In genomic region chr16:68250951-68251350, GRCh38 we compare ENCODE assay signal across 23 cellular contexts. TPM values are rescaled to one million over a fixed set of nuclear protein-coding genes. Genes with fewer than 3 reads are reported as not detected.
DNase-seq lines count a peak whose midpoint lies in the region; ATAC-seq and TF ChIP-seq lines count a peak whose summit lies in the region.
"Had no signal": no experiment of that assay in that cellular context is flagged by ENCODE, and none has a peak within 500 bp of the region (broad histone marks: within the 10 kb centered on the region; RNA-seq: fewer than 3 reads in every experiment).

No MANE protein-coding gene starts in this region.

- intact Hi-C loops in sigmoid colon (cut with DNase I): no loop called here

- H3K9me3 ChIP-seq in BLaER1 (no peaks in the 10 kb centered on the region), DOHH2 (ENCODE audit: control insufficient read depth, insufficient read depth, low read length) (no peaks in the 10 kb centered on the region), sigmoid colon (no peaks in the 10 kb centered on the region)
- H3K9me3 ChIP-seq: Caco-2, MG63, SJSA1 had no signal

- H3K9me2 ChIP-seq in DOHH2 (replicated peaks; ENCODE audit: control insufficient read depth, low read length): no peaks in the 10 kb centered on the region

- 85 to 91% methylated on average over 6 of the region's 6 CpGs for WGBS in sigmoid colon, 2 donors

- H3K36me3 ChIP-seq in BLaER1: peaks cover 60% of the 10 kb centered on the region
- H3K36me3 ChIP-seq in DOHH2 (ENCODE audit: control insufficient read depth, low read length): peaks cover 7% of the 10 kb centered on the region
- peaks cover 8 to 66% (median 22%) of the 10 kb centered on the region in 4 donors for H3K36me3 ChIP-seq in sigmoid colon
- H3K36me3 ChIP-seq: MG63 had no signal

- H3K79me2 ChIP-seq in DOHH2 (ENCODE audit: control insufficient read depth, low read length): no peaks in the 10 kb centered on the region

- H3F3A ChIP-seq in DOHH2 (ENCODE audit: control insufficient read depth, insufficient read depth): no peaks in the 10 kb centered on the region

- ATAC-seq in HG02798 (IDR thresholded peaks at IDR 0.05; ENCODE audit: poor library complexity, unreplicated experiment) (no peak), GM18517 (IDR thresholded peaks at IDR 0.05; ENCODE audit: unreplicated experiment) (no peak)

- H3K27me3 ChIP-seq in BLaER1: no peaks in the 10 kb centered on the region
- H3K27me3 ChIP-seq in DOHH2 (ENCODE audit: control insufficient read depth, low read length): no peaks in the 10 kb centered on the region
- H3K27me3 ChIP-seq in sigmoid colon: no peaks in the 10 kb centered on the region
- H3K27me3 ChIP-seq: MG63, SJSA1 had no signal

- no peak for TF ChIP-seq EP300 in sigmoid colon (IDR thresholded peaks at IDR 0.05)

- H3K4me1 ChIP-seq in BLaER1: peaks cover 98% of the 10 kb centered on the region
- peaks cover 23% of the 10 kb centered on the region for H3K4me1 ChIP-seq in DOHH2 (ENCODE audit: control insufficient read depth, low read length)
- peaks cover 0 to 38% (median 25%) of the 10 kb centered on the region in 4 donors for H3K4me1 ChIP-seq in sigmoid colon

- DNase-seq in RPMI8226 (peak; percentile 73), sigmoid colon (no peak), UCSD-AML1 (lab: John Stamatoyannopoulos, UW; ENCODE audit: unreplicated experiment) (no peak)
- DNase-seq: ACHN; AML-193; Caco-2; CD4-positive, CD25-positive, alpha-beta regulatory T cell; GDM1; H9; Kasumi-1; MG63; NCI-H1105; NCI-H1694; NCI-H2081 treated with DMSO at 0.1 percent for 48 hours; NCI-H2227 treated with DMSO at 0.1 percent for 48 hours; NCI-H524; NCI-H82; PC-9 had no signal

- H3K4me3 ChIP-seq in BLaER1: no peak overlapping the region
- H3K4me3 ChIP-seq in DOHH2 (ENCODE audit: low read length): no peak overlapping the region
- H3K4me3 ChIP-seq in sigmoid colon: no peak overlapping the region
- H3K4me3 ChIP-seq: MG63, PC-9, SJSA1 had no signal

- TF ChIP-seq POLR2A in sigmoid colon (IDR thresholded peaks at IDR 0.05): no peak

- TF ChIP-seq CTCF in DOHH2 (IDR thresholded peaks at IDR 0.05; ENCODE audit: low read depth, low read length, poor library complexity, severe bottlenecking): no peak
- no peak for TF ChIP-seq CTCF in sigmoid colon (IDR thresholded peaks at IDR 0.05)

- H4K20me1 ChIP-seq in BLaER1 (peaks cover 6% of the 10 kb centered on the region), DOHH2 (ENCODE audit: control insufficient read depth, insufficient read depth, low read depth, low read length) (no peaks in the 10 kb centered on the region)

- peak overlapping the region; percentile 69 for H3K9ac ChIP-seq in BLaER1

- H3K27ac ChIP-seq in BLaER1 (peak overlapping the region; percentile 99), DOHH2 (ENCODE audit: low read depth, low read length) (no peak overlapping the region), sigmoid colon (peak overlapping the region in 3 of 4 donors; percentile 65 to 68 (median 67))
- H3K27ac ChIP-seq: PC-9, SJSA1 had no signal

- H3K4me2 ChIP-seq in BLaER1 (peak overlapping the region; percentile 74), DOHH2 (ENCODE audit: low read length) (peak overlapping the region; percentile 26)
- H3K4me2 ChIP-seq: PC-9 had no signal

RNA-seq across cellular contexts. Expression of gene PLA2G15, which starts 5.8 kb away (rescaled TPM):
- 10 to 100 TPM; 10.2 to 15.7 (median 12.5) TPM for total RNA-seq in sigmoid colon
- polyA plus RNA-seq in sigmoid colon: 10 to 100 TPM in 1 of 3 donors, 1 to 10 TPM in 2; 4.2 to 10.1 (median 8.1) TPM

RNA-seq across cellular contexts. Expression of gene SLC7A6, which starts 13.4 kb away (rescaled TPM):
- 10 to 100 TPM; 26.8 to 40.7 (median 35.1) TPM for total RNA-seq in sigmoid colon
- 10 to 100 TPM in 1 of 3 donors, 1 to 10 TPM in 2; 1.8 to 22.5 (median 2.5) TPM for polyA plus RNA-seq in sigmoid colon

RNA-seq across cellular contexts. Expression of gene ESRP2, which starts 15.0 kb away (rescaled TPM):
- total RNA-seq in sigmoid colon: under 1 TPM in 3 of 4 donors, not detected in 1; under 0.01 to 0.16 (median 0.14) TPM
- polyA plus RNA-seq in sigmoid colon: 10 to 100 TPM; 24.0 to 50.0 (median 25.4) TPM
- total RNA-seq: CD4-positive, CD25-positive, alpha-beta regulatory T cell had no signal

RNA-seq across cellular contexts. Expression of gene SLC7A6OS, which starts 59.8 kb away (rescaled TPM):
- 10 to 100 TPM in 3 of 4 donors, 1 to 10 TPM in 1; 9.5 to 20.8 (median 11.8) TPM for total RNA-seq in sigmoid colon
- polyA plus RNA-seq in sigmoid colon: 1 to 10 TPM; 4.8 to 10.0 (median 6.5) TPM

RNA-seq across cellular contexts. Expression of gene PRMT7, which starts 59.9 kb away (rescaled TPM):
- 10 to 100 TPM; 34.6 to 51.0 (median 45.6) TPM for total RNA-seq in sigmoid colon
- polyA plus RNA-seq in sigmoid colon: 10 to 100 TPM; 12.0 to 40.7 (median 19.0) TPM
